13 cellular contexts compared by ENCODE assay signal in the genomic region with DNA sequence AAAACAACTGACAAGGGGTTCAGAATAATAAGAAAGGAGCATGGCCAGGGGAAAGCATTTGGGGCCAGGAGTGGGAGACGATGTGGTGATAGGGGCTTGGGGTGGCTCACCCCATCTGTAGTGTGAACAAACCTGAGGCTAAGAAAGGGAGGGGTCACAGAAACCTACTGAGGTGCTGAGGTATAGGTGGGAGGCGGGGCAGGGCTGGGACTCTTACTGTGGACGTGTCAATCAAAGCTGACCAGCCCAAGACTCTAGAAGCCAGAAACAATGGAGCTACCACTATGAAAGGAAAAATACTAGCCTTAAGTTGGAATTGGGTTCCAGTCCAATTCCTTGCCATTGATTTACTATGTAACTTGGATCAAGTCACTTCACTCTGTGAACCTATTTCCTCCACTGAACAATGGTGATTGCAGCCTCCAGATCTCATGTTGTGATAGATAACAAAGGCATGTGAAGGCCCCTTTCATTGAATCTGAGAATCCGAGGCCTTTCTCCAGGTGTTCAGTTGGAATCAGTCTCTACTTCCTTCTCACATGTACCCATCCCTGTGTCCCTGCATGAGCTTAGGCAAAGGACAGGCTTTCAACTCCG.
"Had no signal": no experiment of that assay in that cellular context is flagged by ENCODE, and none has a peak within 500 bp of the region (broad histone marks: within the 10 kb centered on the region; RNA-seq: fewer than 3 reads in every experiment).

No MANE protein-coding gene starts in this region.

- H3K36me3 ChIP-seq: ascending aorta, ovary, thyroid gland had no signal

- H3K4me3 ChIP-seq: ascending aorta, ovary, thyroid gland had no signal

- H3K27me3 ChIP-seq: ascending aorta, ovary, thyroid gland had no signal

- H3K4me1 Mint-ChIP-seq: immature natural killer cell had no signal

- ATAC-seq: activated naive CD8-positive, alpha-beta T cell treated with anti-CD3 and anti-CD28 coated beads, Interleukin-2, amount 50 U/mL, for 24 hours; left cardiac atrium had no signal

- H3K36me3 Mint-ChIP-seq: immature natural killer cell had no signal

- DNase-seq: activated B cell treated with CpG ODN at 0.5 μM for 24 hours; activated CD4-positive, alpha-beta T cell treated with anti-CD3 and anti-CD28 coated beads, Interleukin-2, amount 10 ng/mL, durations not matched to agents 24 days and 14 days; activated CD8-positive, alpha-beta memory T cell treated with anti-CD3 and anti-CD28 coated beads for 24 hours; activated naive CD4-positive, alpha-beta T cell treated with Interleukin-2 at 50 U/mL for 16 hours; activated naive CD8-positive, alpha-beta T cell treated with anti-CD3 and anti-CD28 coated beads, Interleukin-2, amount 50 U/mL, for 24 hours; immature natural killer cell; left cardiac atrium; ovary; SK-N-SH; small intestine; T-helper 1 cell had no signal

- H3K27me3 Mint-ChIP-seq: activated B cell treated with CpG ODN at 0.5 μM for 24 hours had no signal

- H3K9me3 Mint-ChIP-seq: activated B cell treated with CpG ODN at 0.5 μM for 24 hours; activated CD4-positive, alpha-beta T cell treated with anti-CD3 and anti-CD28 coated beads, Interleukin-2, amount 10 ng/mL, durations not matched to agents 24 days and 14 days; activated naive CD8-positive, alpha-beta T cell treated with anti-CD3 and anti-CD28 coated beads, Interleukin-2, amount 50 U/mL, for 24 hours had no signal

- H3K4me3 Mint-ChIP-seq: activated B cell treated with CpG ODN at 0.5 μM for 24 hours; activated CD4-positive, alpha-beta T cell treated with anti-CD3 and anti-CD28 coated beads, Interleukin-2, amount 10 ng/mL, durations not matched to agents 24 days and 14 days; activated naive CD8-positive, alpha-beta T cell treated with anti-CD3 and anti-CD28 coated beads, Interleukin-2, amount 50 U/mL, for 24 hours; immature natural killer cell had no signal

- H3K27ac Mint-ChIP-seq: activated B cell treated with CpG ODN at 0.5 μM for 24 hours; activated CD4-positive, alpha-beta T cell treated with anti-CD3 and anti-CD28 coated beads, Interleukin-2, amount 10 ng/mL, durations not matched to agents 24 days and 14 days; activated naive CD8-positive, alpha-beta T cell treated with anti-CD3 and anti-CD28 coated beads, Interleukin-2, amount 50 U/mL, for 24 hours; immature natural killer cell had no signal
